In genomic region chr12:14962797-14963196, GRCh38 we compare ENCODE assay signal across 15 cellular contexts. TPM values are rescaled to one million over a fixed set of nuclear protein-coding genes. Genes with fewer than 3 reads are reported as not detected.
DNase-seq lines count a peak whose midpoint lies in the region; ATAC-seq and TF ChIP-seq lines count a peak whose summit lies in the region.
"Had no signal": no experiment of that assay in that cellular context is flagged by ENCODE, and none has a peak within 500 bp of the region (broad histone marks: within the 10 kb centered on the region; RNA-seq: fewer than 3 reads in every experiment).

No MANE protein-coding gene starts in this region.

- H3K4me3 Mint-ChIP-seq in stimulated activated naive CD8-positive, alpha-beta T cell treated with anti-CD3 and anti-CD28 coated beads, Interleukin-15, Interleukin-2, amounts not matched to agents 100 ng/mL and 50 ng/mL, for 24 hours: peak overlapping the region; percentile 99
- H3K4me3 Mint-ChIP-seq in T-cell: peak overlapping the region; percentile 32 to 98 (median 97)
- H3K4me3 Mint-ChIP-seq in immature natural killer cell: peak overlapping the region in 1 of 5 donors; percentile 100

- peaks cover 60% of the 10 kb centered on the region for H3K4me1 Mint-ChIP-seq in stimulated activated naive CD8-positive, alpha-beta T cell treated with anti-CD3 and anti-CD28 coated beads, Interleukin-15, Interleukin-2, amounts not matched to agents 100 ng/mL and 50 ng/mL, for 24 hours (ENCODE audit: low read depth)
- H3K4me1 Mint-ChIP-seq in T-cell: peaks cover 55 to 69% (median 63%) of the 10 kb centered on the region in 3 donors
- H3K4me1 Mint-ChIP-seq in immature natural killer cell: peaks cover 47 to 57% of the 10 kb centered on the region in 2 donors

- H3K36me3 Mint-ChIP-seq in stimulated activated naive CD8-positive, alpha-beta T cell treated with anti-CD3 and anti-CD28 coated beads, Interleukin-15, Interleukin-2, amounts not matched to agents 100 ng/mL and 50 ng/mL, for 24 hours (ENCODE audit: low read depth): peaks cover 21% of the 10 kb centered on the region
- H3K36me3 Mint-ChIP-seq in T-cell (peaks cover 23% of the 10 kb centered on the region), immature natural killer cell (peaks cover 8 to 17% (median 12%) of the 10 kb centered on the region in 3 donors)

- peak overlapping the region; percentile 99 for H3K27ac Mint-ChIP-seq in stimulated activated naive CD8-positive, alpha-beta T cell treated with anti-CD3 and anti-CD28 coated beads, Interleukin-15, Interleukin-2, amounts not matched to agents 100 ng/mL and 50 ng/mL, for 24 hours
- H3K27ac Mint-ChIP-seq in T-cell (peak overlapping the region; percentile 95 to 98), immature natural killer cell (peak overlapping the region; percentile 94 to 100 (median 98))

- H3K27ac ChIP-seq in uterus (peak overlapping the region; percentile 77 to 82), dorsolateral prefrontal cortex (peak overlapping the region in 7 of 59 donors; percentile 9 to 47 (median 17))

- intact Hi-C loops in uterus (cut with DNase I; ENCODE audit: low total_unique reads) (no loop called here), dorsolateral prefrontal cortex (cut with DNase I) (no loop called here)

- no peak for DNase-seq in stimulated activated naive CD8-positive, alpha-beta T cell treated with anti-CD3 and anti-CD28 coated beads, Interleukin-15, Interleukin-2, amounts not matched to agents 100 U/mL and 50 U/mL, for 24 hours
- DNase-seq in T-cell (no peak), immature natural killer cell (no peak), uterus (no peak), D341Med (ENCODE audit: low spot score) (no peak), dorsolateral prefrontal cortex (no peak), KBM-7 (no peak)
- DNase-seq: cerebellar nuclear complex; GF-D8; NCI-H345; stimulated activated CD4-positive, alpha-beta T cell treated with anti-CD3 and anti-CD28 coated beads, Interleukin-4, amount 100 ng/mL, for 1 hour; substantia nigra had no signal

- no peaks in the 10 kb centered on the region for H3K36me3 ChIP-seq in uterus

- in situ Hi-C loops in KBM-7 (cut with MboI; ENCODE audit: low pct_unique_long_range_greater_than_20kb, low sequenced_read_pairs): no loop called here

- H3K4me3 ChIP-seq in uterus (no peak overlapping the region), dorsolateral prefrontal cortex (peak overlapping the region in 2 of 59 donors; percentile 45 to 53)

- TF ChIP-seq CTCF in uterus (IDR thresholded peaks at IDR 0.05) (no peak), dorsolateral prefrontal cortex (IDR thresholded peaks at IDR 0.05 in 54 of 56, conservative IDR thresholded peaks at IDR 0.05 in 2 of 56; ENCODE audit: low read depth in 1 of 56, partially characterized antibody in 56 of 56) (no peak)

- TF ChIP-seq POLR2A in uterus (IDR thresholded peaks at IDR 0.05): no peak

- H3K9me3 ChIP-seq in uterus: no peaks in the 10 kb centered on the region

- CTCF ChIA-PET in T-cell (lab: Charles Lee): interaction anchor here (0.6 to 3.2 kb wide), 2 partner anchors 33 to 741 kb away, joined by 4 to 18 read pairs; no protein-coding TSS in a partner anchor

- H3K27me3 Mint-ChIP-seq in stimulated activated naive CD8-positive, alpha-beta T cell treated with anti-CD3 and anti-CD28 coated beads, Interleukin-15, Interleukin-2, amounts not matched to agents 100 ng/mL and 50 ng/mL, for 24 hours: no peaks in the 10 kb centered on the region
- H3K27me3 Mint-ChIP-seq in T-cell (no peaks in the 10 kb centered on the region), immature natural killer cell (ENCODE audit: low read depth in 3 of 3) (peaks cover 5 to 11% (median 11%) of the 10 kb centered on the region in 3 donors)

- POLR2A ChIA-PET in T-cell (lab: Charles Lee): interaction anchor here (0.6 to 2.9 kb wide), 6 partner anchors 11 to 192 kb away, joined by 3 to 22 read pairs (median 9); partner anchors contain the start of genes C12orf60 (in 1 of the 2) and WBP11 (in 1 of the 2)

- no peaks in the 10 kb centered on the region for H3K9me3 Mint-ChIP-seq in stimulated activated naive CD8-positive, alpha-beta T cell treated with anti-CD3 and anti-CD28 coated beads, Interleukin-15, Interleukin-2, amounts not matched to agents 100 ng/mL and 50 ng/mL, for 24 hours
- H3K9me3 Mint-ChIP-seq in T-cell (peaks cover 0 to 4% (median 0%) of the 10 kb centered on the region in 3 donors), immature natural killer cell (peaks cover 0 to 2% (median 0%) of the 10 kb centered on the region in 6 donors)

- no peak for ATAC-seq in stimulated activated naive CD8-positive, alpha-beta T cell treated with anti-CD3 and anti-CD28 coated beads, Interleukin-15, Interleukin-2, amounts not matched to agents 100 U/mL and 50 U/mL, for 24 hours
- ATAC-seq in T-cell (replicated peaks in 1 of 4): no peak

- H3K27me3 ChIP-seq in uterus: no peaks in the 10 kb centered on the region
- H3K27me3 ChIP-seq in dorsolateral prefrontal cortex: no peaks in the 10 kb centered on the region

- no peaks in the 10 kb centered on the region for H3K4me1 ChIP-seq in uterus

RNA-seq across cellular contexts. Expression of gene ARHGDIB, which starts 1.4 kb away (rescaled TPM):
- total RNA-seq in T-cell (100 to 1,000 TPM; 722 to 938 (median 785) TPM), uterus (100 to 1,000 TPM in 1 of 4 donors, 10 to 100 TPM in 3; 28.4 to 175 (median 59.9) TPM), dorsolateral prefrontal cortex (10 to 100 TPM in 119 of 120 experiments, 1 to 10 TPM in 1; 7.4 to 82.4 (median 22.5) TPM)
- polyA plus RNA-seq in immature natural killer cell: 1,000 to 10,000 TPM; 2,434 to 4,716 (median 2,863) TPM

RNA-seq across cellular contexts. Expression of gene PDE6H, which starts 10.0 kb away (rescaled TPM):
- total RNA-seq in T-cell (not detected), uterus (not detected), dorsolateral prefrontal cortex (1 to 10 TPM in 47 of 120 experiments, under 1 TPM in 33, not detected in 40; 0.43 to 2.7 (median 1.2) TPM)
- polyA plus RNA-seq in immature natural killer cell: not detected
- total RNA-seq: mucosa of gallbladder, RPMI7951 had no signal

RNA-seq across cellular contexts. Expression of gene ERP27, which starts 24.5 kb away (rescaled TPM):
- 10 to 100 TPM; 11.1 to 21.8 (median 14.7) TPM for total RNA-seq in T-cell
- 1 to 10 TPM; 2.5 to 3.8 (median 3.8) TPM for polyA plus RNA-seq in immature natural killer cell
- 1 to 10 TPM in 2 of 4 donors, under 1 TPM in 1, not detected in 1; 0.61 to 2.6 (median 1.5) TPM for total RNA-seq in uterus
- under 1 TPM in 22 of 120 experiments, not detected in 98; 0.19 to 0.83 (median 0.38) TPM for total RNA-seq in dorsolateral prefrontal cortex
- total RNA-seq: RPMI7951 had no signal

Comparison
In these comparisons a context has a peak if more than half of its experiments do, and no peak if none do; other contexts are left out.
1. RNA of gene ARHGDIB, which starts 1.4 kb away (total RNA-seq): 722 to 938 TPM in T-cell; 28.4 to 175 TPM in uterus and 7.4 to 82.4 TPM in dorsolateral prefrontal cortex; every median in the first group is over 4 times any median in the second.
2. Peak in every context shown above with its lines, with median percentiles within 50 percentile points of each other: H3K27ac Mint-ChIP-seq.